In genomic region chr10:132390455-132391371, GRCh38 we compare ENCODE assay signal across 14 cellular contexts. TPM values are rescaled to one million over a fixed set of nuclear protein-coding genes. Genes with fewer than 3 reads are reported as not detected.
DNase-seq lines count a peak whose midpoint lies in the region; ATAC-seq and TF ChIP-seq lines count a peak whose summit lies in the region.
"Had no signal": no experiment of that assay in that cellular context is flagged by ENCODE, and none has a peak within 500 bp of the region (broad histone marks: within the 10 kb centered on the region; RNA-seq: fewer than 3 reads in every experiment).

No MANE protein-coding gene starts in this region.

- peaks cover 41% of the 10 kb centered on the region for H3K4me1 Mint-ChIP-seq in CD14-positive monocyte
- H3K4me1 Mint-ChIP-seq in effector memory CD8-positive, alpha-beta T cell (ENCODE audit: low read depth in 2 of 2), result peaks cover 22 to 25% of the 10 kb centered on the region in 2 donors
- H3K4me1 Mint-ChIP-seq in osteocyte (ENCODE audit: unreplicated experiment), result peaks cover 21% of the 10 kb centered on the region

- TF ChIP-seq CTCF in CD14-positive monocyte (IDR thresholded peaks at IDR 0.05), result no peak
- no peak for TF ChIP-seq CTCF in osteocyte (IDR thresholded peaks at IDR 0.05)

- intact Hi-C loops in CD14-positive monocyte (cut with micrococcal nuclease), result loop anchor here in 1 of 2 donors (5.0 to 10.0 kb wide), 3 partner anchors 42 to 244 kb away; no protein-coding TSS in a partner anchor

- DNase-seq in 8988T (peak; percentile 39), CD14-positive monocyte (ENCODE audit: low spot score) (peak; percentile 46), osteocyte (ENCODE audit: extremely low spot score, unreplicated experiment) (no peak), Kasumi-1 (lab: John Stamatoyannopoulos, UW) (no peak), inferior parietal cortex (ENCODE audit: extremely low spot score) (no peak)
- no peak for DNase-seq in effector memory CD8-positive, alpha-beta T cell
- DNase-seq: activated CD4-positive, alpha-beta T cell treated with anti-CD3 and anti-CD28 coated beads, Interleukin-2, amount 50 U/mL, for 1 hour; DMS153; SIG-M5; stimulated activated naive CD4-positive, alpha-beta T cell treated with Interleukin-2 at 50 U/mL for 16 hours had no signal

- no peak overlapping the region for H3K4me3 Mint-ChIP-seq in CD14-positive monocyte
- no peak overlapping the region for H3K4me3 Mint-ChIP-seq in effector memory CD8-positive, alpha-beta T cell
- no peak overlapping the region for H3K4me3 Mint-ChIP-seq in osteocyte (ENCODE audit: unreplicated experiment)
- H3K4me3 Mint-ChIP-seq: activated T-helper 1 cell treated with anti-CD3 and anti-CD28 coated beads, Interleukin-12 subunit alpha, Interleukin-12 subunit beta, Interleukin-2, Interleukin-4 antibody, amounts not matched to agents 30 ng/mL and 10 ng/mL and 1 ng/mL, durations not matched to agents 14 hours and 24 hours and 36 hours; dendritic cell treated with granulocyte-macrophage colony-stimulating factor and Interleukin-4, amounts not matched to agents 40 ng/mL and 50 ng/mL, for 4 days had no signal

- H3K9me3 Mint-ChIP-seq in CD14-positive monocyte (peaks cover 0 to 7% (median 0%) of the 10 kb centered on the region in 7 donors), osteocyte (ENCODE audit: unreplicated experiment) (no peaks in the 10 kb centered on the region)
- H3K9me3 Mint-ChIP-seq in effector memory CD8-positive, alpha-beta T cell, result peaks cover 7 to 12% of the 10 kb centered on the region in 2 donors

- H3K36me3 Mint-ChIP-seq in CD14-positive monocyte (peaks cover 0 to 2% of the 10 kb centered on the region in 2 donors), osteocyte (ENCODE audit: unreplicated experiment) (no peaks in the 10 kb centered on the region)
- peaks cover 13% of the 10 kb centered on the region for H3K36me3 Mint-ChIP-seq in effector memory CD8-positive, alpha-beta T cell (ENCODE audit: insufficient read depth)

- H3K27me3 Mint-ChIP-seq in CD14-positive monocyte (ENCODE audit: low read depth in 3 of 3) (peaks cover 5 to 29% (median 13%) of the 10 kb centered on the region in 3 donors), osteocyte (ENCODE audit: unreplicated experiment) (no peaks in the 10 kb centered on the region)
- no peaks in the 10 kb centered on the region for H3K27me3 Mint-ChIP-seq in effector memory CD8-positive, alpha-beta T cell

- no peak overlapping the region for H3K27ac Mint-ChIP-seq in CD14-positive monocyte
- peak overlapping the region; percentile 46 to 53 for H3K27ac Mint-ChIP-seq in effector memory CD8-positive, alpha-beta T cell
- peak overlapping the region; percentile 34 for H3K27ac Mint-ChIP-seq in osteocyte (ENCODE audit: unreplicated experiment)
- H3K27ac Mint-ChIP-seq: activated T-helper 1 cell treated with anti-CD3 and anti-CD28 coated beads, Interleukin-12 subunit alpha, Interleukin-12 subunit beta, Interleukin-2, Interleukin-4 antibody, amounts not matched to agents 30 ng/mL and 10 ng/mL and 1 ng/mL, durations not matched to agents 14 hours and 24 hours and 36 hours; dendritic cell treated with granulocyte-macrophage colony-stimulating factor and Interleukin-4, amounts not matched to agents 40 ng/mL and 50 ng/mL, for 4 days had no signal

- ATAC-seq in effector memory CD8-positive, alpha-beta T cell (replicated peaks), result no peak
- ATAC-seq in HG03139 (IDR thresholded peaks at IDR 0.05; ENCODE audit: unreplicated experiment), result no peak
- ATAC-seq: gastroesophageal sphincter had no signal

RNA-seq across cellular contexts. Expression of gene PWWP2B, which starts 6.3 kb away (rescaled TPM):
- polyA plus RNA-seq in CD14-positive monocyte, result 1 to 10 TPM; 2.4 to 2.7 TPM
- 12.9 and 14.6 TPM in 2 replicates for total RNA-seq in osteocyte

RNA-seq across cellular contexts. Expression of gene LRRC27, which starts 58.7 kb away (rescaled TPM):
- polyA plus RNA-seq in CD14-positive monocyte, result 1 to 10 TPM; 3.6 TPM
- 17.9 and 18.9 TPM in 2 replicates for total RNA-seq in osteocyte

Comparison
In these comparisons a context has a peak if more than half of its experiments do, and no peak if none do; other contexts are left out.
1. DNase-seq: peak in 8988T (single experiment) and CD14-positive monocyte (single experiment); none in effector memory CD8-positive, alpha-beta T cell (0 of 3), osteocyte (single experiment), Kasumi-1 (0 of 2) and inferior parietal cortex (single experiment).
2. H3K27ac Mint-ChIP-seq: peak in effector memory CD8-positive, alpha-beta T cell (2 of 2) and osteocyte (single experiment); none in CD14-positive monocyte (0 of 7).